Comparison of ENCODE assay signal across 1 cellular context in genomic region chr4:185398618-185399017, GRCh38.
TF ChIP-seq lines count a peak whose summit lies in the region.

No MANE protein-coding gene starts in this region.

TF ChIP-seq in SK-N-SH treated with all-trans-retinoic acid at 6 μM for 48 hours, 23 proteins besides CTCF, POLR2A, EP300 and RAD21 (continued from another document):
- TF ChIP-seq, protein P1, sequence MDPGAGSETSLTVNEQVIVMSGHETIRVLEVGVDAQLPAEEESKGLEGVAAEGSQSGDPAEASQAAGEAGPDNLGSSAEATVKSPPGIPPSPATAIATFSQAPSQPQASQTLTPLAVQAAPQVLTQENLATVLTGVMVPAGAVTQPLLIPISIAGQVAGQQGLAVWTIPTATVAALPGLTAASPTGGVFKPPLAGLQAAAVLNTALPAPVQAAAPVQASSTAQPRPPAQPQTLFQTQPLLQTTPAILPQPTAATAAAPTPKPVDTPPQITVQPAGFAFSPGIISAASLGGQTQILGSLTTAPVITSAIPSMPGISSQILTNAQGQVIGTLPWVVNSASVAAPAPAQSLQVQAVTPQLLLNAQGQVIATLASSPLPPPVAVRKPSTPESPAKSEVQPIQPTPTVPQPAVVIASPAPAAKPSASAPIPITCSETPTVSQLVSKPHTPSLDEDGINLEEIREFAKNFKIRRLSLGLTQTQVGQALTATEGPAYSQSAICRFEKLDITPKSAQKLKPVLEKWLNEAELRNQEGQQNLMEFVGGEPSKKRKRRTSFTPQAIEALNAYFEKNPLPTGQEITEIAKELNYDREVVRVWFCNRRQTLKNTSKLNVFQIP (CRISPR knock-in tag; IDR thresholded peaks at IDR 0.05; ENCODE audit: borderline replicate concordance, low read depth), result no peak
- TF ChIP-seq RARB (CRISPR knock-in tag; IDR thresholded peaks at IDR 0.05), result no peak
TF ChIP-seq in SK-N-SH treated with all-trans-retinoic acid at 6 μM for 48 hours: peak in this region for 0.
